In the genomic region with DNA sequence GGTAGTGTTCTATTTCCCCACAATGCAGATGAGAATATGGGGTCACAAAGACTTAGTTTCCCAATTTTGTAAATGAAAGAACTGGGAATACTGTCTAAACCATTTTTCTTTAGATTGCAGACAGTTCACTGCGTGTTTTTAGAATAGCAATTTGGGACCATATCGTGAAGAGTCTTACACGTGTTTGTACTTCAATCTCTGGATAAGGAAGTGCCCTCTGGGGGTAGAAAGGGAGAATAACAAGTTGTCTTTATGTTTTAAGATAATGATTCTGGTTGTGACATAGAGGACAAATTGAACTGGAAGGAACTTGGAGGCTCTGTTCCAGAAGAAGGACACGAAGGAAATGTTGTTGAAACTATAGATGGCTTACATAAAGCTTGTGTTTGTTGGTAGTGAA, we compare ENCODE assay signal across 7 cellular contexts.
DNase-seq lines count a peak whose midpoint lies in the region; ATAC-seq, FAIRE-seq and TF ChIP-seq lines count a peak whose summit lies in the region.

No MANE protein-coding gene starts in this region.

- no peaks in the 10 kb centered on the region for H3K36me3 Mint-ChIP-seq in progenitor cell of endocrine pancreas (ENCODE audit: insufficient read depth)
- no peaks in the 10 kb centered on the region for H3K36me3 Mint-ChIP-seq in activated T-cell treated with anti-CD3 and anti-CD28 coated beads, Interleukin-2, amount 50 U/mL, for 4 hours (ENCODE audit: insufficient read depth)

- FAIRE-seq in bronchial epithelial cell (lab: Jason Lieb, UNC), result no peak

- peaks cover 4% of the 10 kb centered on the region for H3K4me1 Mint-ChIP-seq in progenitor cell of endocrine pancreas (ENCODE audit: low read depth)
- H3K4me1 Mint-ChIP-seq in activated T-cell treated with anti-CD3 and anti-CD28 coated beads, Interleukin-2, amount 50 U/mL, for 4 hours (ENCODE audit: low read depth), result no peaks in the 10 kb centered on the region

- H3K27me3 Mint-ChIP-seq in progenitor cell of endocrine pancreas, result peaks cover 7% of the 10 kb centered on the region
- H3K27me3 Mint-ChIP-seq in activated T-cell treated with anti-CD3 and anti-CD28 coated beads, Interleukin-2, amount 50 U/mL, for 4 hours (ENCODE audit: low read depth), result no peaks in the 10 kb centered on the region

- no peak overlapping the region for H3K4me3 ChIP-seq in bronchial epithelial cell (ENCODE audit: low read depth, low read length)

- TF ChIP-seq CTCF in bronchial epithelial cell (IDR thresholded peaks at IDR 0.05; ENCODE audit: insufficient read depth, low read length, severe bottlenecking), result peak; percentile 10
- peak; percentile 67 for TF ChIP-seq CTCF in progenitor cell of endocrine pancreas (IDR thresholded peaks at IDR 0.05; ENCODE audit: unreplicated experiment)

- H3K27me3 ChIP-seq in bronchial epithelial cell (ENCODE audit: control insufficient read depth, insufficient read depth, low read length), result no peaks in the 10 kb centered on the region

- no peaks in the 10 kb centered on the region for H3K36me3 ChIP-seq in bronchial epithelial cell (ENCODE audit: control insufficient read depth, insufficient read depth, low read length)

- peak; percentile 65 for DNase-seq in NCI-H146 (lab: John Stamatoyannopoulos, UW)
- DNase-seq in bronchial epithelial cell (ENCODE audit: low read depth), result peak; percentile 8
- no peak for DNase-seq in progenitor cell of endocrine pancreas (ENCODE audit: low spot score, unreplicated experiment)
- DNase-seq in activated naive CD4-positive, alpha-beta T cell (lab: John Stamatoyannopoulos, UW), result no peak
- DNase-seq in NK-92 treated with Interleukin-12 subunit alpha and Interleukin-12 subunit beta, amount 100 ng/mL, for 24 hours (lab: John Stamatoyannopoulos, UW), result no peak
- no peak for DNase-seq in activated T-cell treated with anti-CD3 and anti-CD28 coated beads, Interleukin-2, amount 50 U/mL, for 4 hours

- H3K27ac Mint-ChIP-seq in progenitor cell of endocrine pancreas, result no peak overlapping the region

- no peak overlapping the region for H3K4me3 Mint-ChIP-seq in progenitor cell of endocrine pancreas (ENCODE audit: low read depth)
- H3K4me3 Mint-ChIP-seq in activated T-cell treated with anti-CD3 and anti-CD28 coated beads, Interleukin-2, amount 50 U/mL, for 4 hours, result no peak overlapping the region

- peaks cover 3% of the 10 kb centered on the region for H3K9me3 Mint-ChIP-seq in progenitor cell of endocrine pancreas (ENCODE audit: low read depth)
- H3K9me3 Mint-ChIP-seq in activated T-cell treated with anti-CD3 and anti-CD28 coated beads, Interleukin-2, amount 50 U/mL, for 4 hours, result no peaks in the 10 kb centered on the region

- ATAC-seq in GM18511 (IDR thresholded peaks at IDR 0.05; ENCODE audit: unreplicated experiment), result peak; percentile 47
- no peak for ATAC-seq in activated T-cell treated with anti-CD3 and anti-CD28 coated beads, Interleukin-2, amount 50 U/mL, for 4 hours

Comparison
In these comparisons a context has a peak if more than half of its experiments do, and no peak if none do; other contexts are left out.
1. DNase-seq: peak in NCI-H146 (single experiment) and bronchial epithelial cell (single experiment); none in progenitor cell of endocrine pancreas (single experiment), activated naive CD4-positive, alpha-beta T cell (0 of 4), NK-92 treated with Interleukin-12 subunit alpha and Interleukin-12 subunit beta, amount 100 ng/mL, for 24 hours (single experiment) and activated T-cell treated with anti-CD3 and anti-CD28 coated beads, Interleukin-2, amount 50 U/mL, for 4 hours (single experiment).